ENCODE assay signal across 26 cellular contexts in the genomic region with DNA sequence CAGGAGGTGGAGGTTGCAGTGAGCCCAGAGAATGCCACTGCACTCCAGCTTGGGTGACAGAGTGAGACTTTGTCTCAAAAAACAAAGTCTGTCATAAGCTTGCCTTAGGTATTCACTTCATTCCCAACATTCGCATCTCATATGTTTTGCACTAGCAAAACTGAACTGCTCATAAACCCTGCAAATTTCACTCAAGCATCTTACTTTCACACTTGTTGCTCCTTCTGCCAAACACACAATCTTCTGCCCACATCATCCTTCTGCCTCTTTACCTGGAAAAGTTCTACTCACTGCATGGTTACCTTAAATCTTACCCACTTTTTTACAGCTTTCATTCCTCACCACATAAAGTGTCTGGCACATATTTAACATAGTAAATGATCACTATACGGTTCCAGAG.
"Had no signal": no experiment of that assay in that cellular context is flagged by ENCODE, and none has a peak within 500 bp of the region (broad histone marks: within the 10 kb centered on the region; RNA-seq: fewer than 3 reads in every experiment).

No MANE protein-coding gene starts in this region.

- H3K27me3 ChIP-seq: colonic mucosa, dorsolateral prefrontal cortex, gastrocnemius medialis, hepatocyte had no signal

- H3K36me3 ChIP-seq: colonic mucosa, esophagus muscularis mucosa, esophagus squamous epithelium, gastrocnemius medialis, gastroesophageal sphincter, heart left ventricle, heart right ventricle had no signal

- H2AFZ ChIP-seq: hepatocyte had no signal

- H3K4me2 ChIP-seq: hepatocyte had no signal

- H3K27ac ChIP-seq: colonic mucosa, coronary artery, dorsolateral prefrontal cortex, epithelial cell of prostate, esophagus muscularis mucosa, esophagus squamous epithelium, foreskin keratinocyte, gastrocnemius medialis, gastroesophageal sphincter, heart left ventricle, heart right ventricle, hepatocyte had no signal

- H3K4me3 ChIP-seq: colonic mucosa, coronary artery, dorsolateral prefrontal cortex, esophagus muscularis mucosa, esophagus squamous epithelium, gastrocnemius medialis, gastroesophageal sphincter, heart left ventricle, heart right ventricle, hepatocyte had no signal

- H3K4me3 Mint-ChIP-seq: dendritic cell treated with granulocyte-macrophage colony-stimulating factor and Interleukin-4, amounts not matched to agents 40 ng/mL and 50 ng/mL, for 4 days; effector memory CD8-positive, alpha-beta T cell; endodermal cell had no signal

- H3K9me3 Mint-ChIP-seq: dendritic cell treated with granulocyte-macrophage colony-stimulating factor and Interleukin-4, amounts not matched to agents 40 ng/mL and 50 ng/mL, for 4 days; effector memory CD8-positive, alpha-beta T cell; endodermal cell had no signal

- H3K9me3 ChIP-seq: colonic mucosa, esophagus muscularis mucosa, esophagus squamous epithelium, gastrocnemius medialis, gastroesophageal sphincter, heart left ventricle, heart right ventricle had no signal

- DNase-seq: colonic mucosa; cortex of kidney; dermis blood vessel endothelial cell; dorsolateral prefrontal cortex; effector CD4-positive, alpha-beta T cell; effector CD8-positive, alpha-beta T cell; effector memory CD4-positive, alpha-beta T cell; effector memory CD8-positive, alpha-beta T cell; endodermal cell; erythroblast; esophagus squamous epithelium; foreskin fibroblast; foreskin keratinocyte; foreskin melanocyte; gastrocnemius medialis; glutamatergic neuron; head of caudate nucleus; heart left ventricle; heart right ventricle had no signal

- H3K27ac Mint-ChIP-seq: dendritic cell treated with granulocyte-macrophage colony-stimulating factor and Interleukin-4, amounts not matched to agents 40 ng/mL and 50 ng/mL, for 4 days; effector memory CD8-positive, alpha-beta T cell; endodermal cell had no signal

- H3K4me1 ChIP-seq: colonic mucosa, esophagus muscularis mucosa, esophagus squamous epithelium, foreskin keratinocyte, gastrocnemius medialis, gastroesophageal sphincter, heart left ventricle, heart right ventricle had no signal

- ATAC-seq: effector memory CD8-positive, alpha-beta T cell; esophagus mucosa; foreskin keratinocyte; gastrocnemius medialis; gastroesophageal sphincter; heart left ventricle; heart right ventricle had no signal
